ENCODE assay signal across 24 cellular contexts in genomic region chr15:101509279-101509678, GRCh38. TPM values are rescaled to one million over a fixed set of nuclear protein-coding genes. Genes with fewer than 3 reads are reported as not detected.
DNase-seq lines count a peak whose midpoint lies in the region; ATAC-seq, FAIRE-seq and TF ChIP-seq lines count a peak whose summit lies in the region.
"Had no signal": no experiment of that assay in that cellular context is flagged by ENCODE, and none has a peak within 500 bp of the region (broad histone marks: within the 10 kb centered on the region; RNA-seq: fewer than 3 reads in every experiment).

No MANE protein-coding gene starts in this region.

- peak overlapping the region; percentile 96 for H3K23ac ChIP-seq in H1 (ENCODE audit: insufficient read length)

- H3K4me2 ChIP-seq in HepG2 (ENCODE audit: low read depth, low read length) = no peak overlapping the region
- H3K4me2 ChIP-seq in H1 (ENCODE audit: insufficient read depth in 1 of 2, low read depth in 2 of 2, low read length in 2 of 2) = no peak overlapping the region
- H3K4me2 ChIP-seq: BLaER1 treated with 17β-estradiol and CSF1 and Interleukin-3, amounts not matched to agents 10 nM and 100 nM; GM23338 had no signal

- H3K14ac ChIP-seq in H1 (ENCODE audit: insufficient read length) = no peak overlapping the region

- H3K4me1 Mint-ChIP-seq in type B pancreatic cell (ENCODE audit: unreplicated experiment) = no peaks in the 10 kb centered on the region
- H3K4me1 Mint-ChIP-seq: CD14-positive monocyte; CD8-positive, alpha-beta memory T cell; GM23338 had no signal

- CTCF ChIA-PET in HepG2 (lab: Yijun Ruan, JAX; ENCODE audit: low intra/inter-chr PET ratio, low total read pairs) (no interaction called here), H1 (lab: Charles Lee; ENCODE audit: partially characterized antibody) (interaction anchor here (0.9 kb wide), 1 partner anchor 207 kb away, joined by 3 read pairs; no protein-coding TSS in a partner anchor)

- no peak overlapping the region for H2BK5ac ChIP-seq in H1 (ENCODE audit: low read depth, low read length)

- H4K20me1 ChIP-seq in HepG2 (ENCODE audit: insufficient read depth, low read length) (no peaks in the 10 kb centered on the region), H1 (replicated peaks in 1 of 2; ENCODE audit: control insufficient read depth in 1 of 2, insufficient read depth in 2 of 2, low read length in 2 of 2) (no peaks in the 10 kb centered on the region)
- H4K20me1 ChIP-seq: BLaER1 treated with 17β-estradiol and CSF1 and Interleukin-3, amounts not matched to agents 10 nM and 100 nM had no signal

- H3K9me3 ChIP-seq in HepG2 (ENCODE audit: low read length) (no peaks in the 10 kb centered on the region), right lobe of liver (no peaks in the 10 kb centered on the region), H1 (ENCODE audit: insufficient read depth in 2 of 2, low read depth in 1 of 2, low read length in 1 of 2) (no peaks in the 10 kb centered on the region)
- H3K9me3 ChIP-seq: BE2C had no signal

- no peaks in the 10 kb centered on the region for H3K9me3 Mint-ChIP-seq in type B pancreatic cell
- H3K9me3 Mint-ChIP-seq: CD4-positive, alpha-beta T cell; GM23338 had no signal

- BruUV-seq in HepG2 (replicated peaks; lab: Mats Ljungman, UMichigan) = no TSS peak

- H3K27ac ChIP-seq in HepG2 (ENCODE audit: extremely low read length, insufficient read depth, low read length) (no peak overlapping the region), right lobe of liver (no peak overlapping the region), H1 (ENCODE audit: low read depth, low read length) (no peak overlapping the region)
- H3K27ac ChIP-seq: 22Rv1; BLaER1 treated with 17β-estradiol and CSF1 and Interleukin-3, amounts not matched to agents 10 nM and 100 nM had no signal

- no peak overlapping the region for H2BK120ac ChIP-seq in H1 (replicated peaks; ENCODE audit: low read depth, low read length)

- no peaks in the 10 kb centered on the region for H3K36me3 Mint-ChIP-seq in type B pancreatic cell
- H3K36me3 Mint-ChIP-seq: CD14-positive monocyte; CD8-positive, alpha-beta memory T cell had no signal

- H3K56ac ChIP-seq in H1 (replicated peaks; ENCODE audit: insufficient read length, low read depth, low read length) = no peak overlapping the region

- H3K4me1 ChIP-seq in HepG2 (ENCODE audit: insufficient read depth, low read length) (peaks cover 38% of the 10 kb centered on the region), right lobe of liver (peaks cover 0 to 10% (median 0%) of the 10 kb centered on the region in 4 donors), H1 (replicated peaks in 1 of 4; ENCODE audit: control insufficient read depth in 3 of 4, insufficient read depth in 4 of 4, low read length in 3 of 4) (no peaks in the 10 kb centered on the region)
- H3K4me1 ChIP-seq: BE2C had no signal

- H3K27me3 ChIP-seq in HepG2 (ENCODE audit: control insufficient read depth in 1 of 2, insufficient read depth in 2 of 2, low read length in 2 of 2) = no peaks in the 10 kb centered on the region; a peak in 1 of 5 replicates
- no peaks in the 10 kb centered on the region for H3K27me3 ChIP-seq in right lobe of liver
- no peaks in the 10 kb centered on the region for H3K27me3 ChIP-seq in H1 (replicated peaks in 1 of 4; ENCODE audit: control insufficient read depth in 3 of 4, extremely low read depth in 1 of 4, insufficient read depth in 3 of 4, low read length in 3 of 4)
- H3K27me3 ChIP-seq: BE2C; BLaER1 treated with 17β-estradiol and CSF1 and Interleukin-3, amounts not matched to agents 10 nM and 100 nM had no signal

- peaks cover 5% of the 10 kb centered on the region for H3K27me3 Mint-ChIP-seq in type B pancreatic cell

- intact Hi-C loops in HepG2 (cut with micrococcal nuclease; ENCODE audit: unreplicated experiment) (no loop called here), right lobe of liver (cut with DNase I) (no loop called here), left ventricle myocardium superior (cut with micrococcal nuclease) (loop anchor here (10.0 kb wide), 1 partner anchor 204 kb away; no protein-coding TSS in a partner anchor)

- ATAC-seq in HepG2 (no peak), right lobe of liver (no peak), left ventricle myocardium superior (no peak)
- ATAC-seq: GM12878, GM23338 had no signal

- H3K9ac ChIP-seq in HepG2 (ENCODE audit: insufficient read depth, low read depth, low read length) (no peak overlapping the region), H1 (replicated peaks in 1 of 4; ENCODE audit: extremely low read depth in 1 of 4, low read depth in 3 of 4, low read length in 3 of 4) (no peak overlapping the region)
- H3K9ac ChIP-seq: BLaER1 treated with 17β-estradiol and CSF1 and Interleukin-3, amounts not matched to agents 10 nM and 100 nM had no signal

- no peak overlapping the region for H2AK5ac ChIP-seq in H1 (ENCODE audit: low read depth, low read length)

- H2BK12ac ChIP-seq in H1 (ENCODE audit: low read depth, low read length) = no peak overlapping the region

- no peak overlapping the region for H3K27ac Mint-ChIP-seq in type B pancreatic cell
- H3K27ac Mint-ChIP-seq: CD14-positive monocyte; CD4-positive, alpha-beta T cell; CD8-positive, alpha-beta memory T cell; GM23338 had no signal

- TF ChIP-seq RAD21 in HepG2 (CRISPR knock-in tag; IDR thresholded peaks at IDR 0.05) = no peak
- TF ChIP-seq RAD21 in H1 (IDR thresholded peaks at IDR 0.05 in 1 of 2, conservative IDR thresholded peaks at IDR 0.05 in 1 of 2; ENCODE audit: low read depth in 2 of 2, low read length in 2 of 2) = no peak

- no peak overlapping the region for H2BK20ac ChIP-seq in H1 (ENCODE audit: low read length)

- H3K79me1 ChIP-seq in H1 (ENCODE audit: low read depth, low read length) = no peaks in the 10 kb centered on the region

- no peak overlapping the region for H3K18ac ChIP-seq in H1 (ENCODE audit: extremely low read depth, low read length)

- no peak overlapping the region for H2AFZ ChIP-seq in HepG2 (ENCODE audit: low read length)
- H2AFZ ChIP-seq in H1 (ENCODE audit: low read length) = no peak overlapping the region
- H2AFZ ChIP-seq: GM23338 had no signal

- no peaks in the 10 kb centered on the region for H3K79me2 ChIP-seq in HepG2 (ENCODE audit: insufficient read depth, low read length)
- no peaks in the 10 kb centered on the region for H3K79me2 ChIP-seq in H1 (ENCODE audit: control insufficient read depth in 1 of 2, insufficient read depth in 2 of 2, low read length in 2 of 2)

- TF ChIP-seq EP300 in HepG2 (IDR thresholded peaks at IDR 0.05; ENCODE audit: low read depth in 2 of 2, low read length in 2 of 2) (no peak), HepG2 (CRISPR knock-in tag; IDR thresholded peaks at IDR 0.05; ENCODE audit: borderline replicate concordance) (no peak), H1 (IDR thresholded peaks at IDR 0.05; ENCODE audit: borderline replicate concordance in 1 of 2, low read depth in 2 of 2, low read length in 2 of 2) (no peak)

- no peak overlapping the region for H2BK15ac ChIP-seq in H1 (ENCODE audit: low read length)

- no peak overlapping the region for H4K8ac ChIP-seq in H1 (ENCODE audit: extremely low read depth, insufficient read depth, low read length)

- H3K23me2 ChIP-seq in H1 (ENCODE audit: low read depth, low read length) = no peaks in the 10 kb centered on the region

- POLR2A ChIA-PET in HepG2 (lab: Yijun Ruan, JAX) = interaction anchor here (2.2 kb wide), 1 partner anchor 19 kb away, joined by 13 read pairs; no protein-coding TSS in a partner anchor
- POLR2A ChIA-PET in H1 (lab: Charles Lee; ENCODE audit: partially characterized antibody) = no interaction called here

- 63% methylated on average over 6 of the region's 6 CpGs for WGBS in HepG2 (ENCODE audit: low lambda C conversion rate)
- WGBS in right lobe of liver (ENCODE audit: insufficient coverage, low coverage, low lambda C conversion rate, missing lambda C conversion rate) = 92% methylated on average over 6 of the region's 6 CpGs
- 85% methylated on average over 6 of the region's 6 CpGs; no CpG with 5 or more reads in 1 of the 2 experiments for WGBS in H1 (ENCODE audit: extremely low coverage in 1 of 2, insufficient coverage in 1 of 2, insufficient read length in 1 of 2, insufficient replicate concordance in 2 of 2, low coverage in 1 of 2, low lambda C conversion rate in 2 of 2, missing lambda C conversion rate in 1 of 2), 2 experiments

- H3K4me3 ChIP-seq in HepG2 (replicated peaks in 1 of 3; ENCODE audit: insufficient read depth in 1 of 3, low read depth in 2 of 3, low read length in 3 of 3) (no peak overlapping the region), right lobe of liver (no peak overlapping the region), H1 (ENCODE audit: extremely low read depth in 1 of 4, insufficient read depth in 2 of 4, low read depth in 3 of 4, low read length in 4 of 4) (no peak overlapping the region)
- H3K4me3 ChIP-seq: BLaER1 treated with 17β-estradiol and CSF1 and Interleukin-3, amounts not matched to agents 10 nM and 100 nM; GM12878; GM23338 had no signal

- H3K4ac ChIP-seq in H1 (replicated peaks; ENCODE audit: insufficient read length, low read depth, low read length) = no peak overlapping the region

- H4K5ac ChIP-seq in H1 (ENCODE audit: insufficient read length, low read depth, low read length) = no peak overlapping the region

- peak; percentile 47 for DNase-seq in HepG2 (ENCODE audit: low spot score)
- no peak for DNase-seq in right lobe of liver
- no peak for DNase-seq in H1 (ENCODE audit: low read depth in 1 of 2, low spot score in 2 of 2)
- no peak for DNase-seq in type B pancreatic cell (ENCODE audit: extremely low spot score, unreplicated experiment)
- no peak for DNase-seq in GM19239 (ENCODE audit: insufficient read length, low spot score)
- no peak for DNase-seq in left ventricle myocardium superior
- DNase-seq: ACHN; AML-193; BE2C; CD4-positive, alpha-beta T cell; CD8-positive, alpha-beta memory T cell; DMS 273 treated with DMSO at 0.1 percent for 48 hours; DMS79; EL; GDM1; HCEC 1CT had no signal

- TF ChIP-seq POLR2A in HepG2 (IDR thresholded peaks at IDR 0.05; ENCODE audit: insufficient read depth in 1 of 2, low read depth in 2 of 2, low read length in 2 of 2) (no peak), right lobe of liver (IDR thresholded peaks at IDR 0.05) (no peak), H1 (IDR thresholded peaks at IDR 0.05; ENCODE audit: control extremely low read depth in 1 of 2, low read depth in 2 of 2, low read length in 2 of 2) (no peak)

- TF ChIP-seq CTCF in HepG2 (CRISPR knock-in tag; IDR thresholded peaks at IDR 0.05) = no peak
- no peak for TF ChIP-seq CTCF in right lobe of liver (IDR thresholded peaks at IDR 0.05)
- TF ChIP-seq CTCF in H1 (IDR thresholded peaks at IDR 0.05; ENCODE audit: control extremely low read depth in 1 of 3, insufficient read depth in 1 of 3, low read depth in 1 of 3, low read length in 3 of 3) = no peak
- TF ChIP-seq CTCF in type B pancreatic cell (conservative IDR thresholded peaks at IDR 0.05) = peak; percentile 12

- no peaks in the 10 kb centered on the region for H3K36me3 ChIP-seq in HepG2 (replicated peaks in 1 of 2; ENCODE audit: control insufficient read depth in 1 of 2, insufficient read depth in 2 of 2, low read length in 2 of 2)
- no peaks in the 10 kb centered on the region for H3K36me3 ChIP-seq in right lobe of liver
- no peaks in the 10 kb centered on the region for H3K36me3 ChIP-seq in H1 (ENCODE audit: control insufficient read depth in 2 of 4, insufficient read depth in 4 of 4, low read length in 3 of 4)
- H3K36me3 ChIP-seq: BE2C; BLaER1 treated with 17β-estradiol and CSF1 and Interleukin-3, amounts not matched to agents 10 nM and 100 nM had no signal

- FAIRE-seq in HepG2 (lab: Jason Lieb, UNC) (no peak), H1 (lab: Jason Lieb, UNC) (no peak), GM19239 (lab: Jason Lieb, UNC) (no peak)
- FAIRE-seq: A204.1, D721Med, GM12878, H54 had no signal

- in situ Hi-C loops in HepG2 (cut with HindIII; ENCODE audit: extremely low pct_ligation_motif_present, low pct_unique_long_range_greater_than_20kb) = no loop called here

- no peak overlapping the region for H3K4me3 Mint-ChIP-seq in type B pancreatic cell
- H3K4me3 Mint-ChIP-seq: CD4-positive, alpha-beta T cell; CD8-positive, alpha-beta memory T cell; GM23338 had no signal

- H4K91ac ChIP-seq in H1 (replicated peaks; ENCODE audit: insufficient read length, low read length) = no peak overlapping the region

RNA-seq across cellular contexts. Expression of gene PCSK6, which starts 19.8 kb away (rescaled TPM):
- 42.5 and 56.5 TPM in 2 replicates for total RNA-seq in HepG2 (2016; rRNA removed; fragmentation: Illumina TruSeq; extraction: Trizol)
- 71.9 and 81.0 TPM in 2 replicates for total RNA-seq in HepG2 (2016; cell fraction: cytosol; rRNA removed; fragmentation: Illumina TruSeq; extraction: Trizol; ENCODE audit: low read depth)
- 34.4 and 55.2 TPM in 2 replicates for total RNA-seq in HepG2 (2016; cell fraction: insoluble cytoplasmic fraction; rRNA removed; fragmentation: Illumina TruSeq; extraction: Trizol)
- total RNA-seq in HepG2 (2016; cell fraction: membrane; rRNA removed; fragmentation: Illumina TruSeq; extraction: Trizol) = 69.6 and 77.5 TPM in 2 replicates
- total RNA-seq in HepG2 (2016; cell fraction: nucleus; rRNA removed; fragmentation: Illumina TruSeq; extraction: Trizol) = 66.0 and 74.7 TPM in 2 replicates
- polyA plus RNA-seq in HepG2 (2011; rRNA removed) = 155 and 208 TPM in 2 replicates
- 113 and 150 TPM in 2 replicates for polyA plus RNA-seq in HepG2 (2011; cell fraction: cytosol; rRNA removed)
- polyA plus RNA-seq in HepG2 (2011; cell fraction: nucleus; rRNA removed) = 207 and 256 TPM in 2 replicates
- polyA plus RNA-seq in HepG2 (2012) = 61.3 and 94.3 TPM in 2 replicates
- polyA plus RNA-seq in HepG2 (2016; cell fraction: cytosol; fragmentation: Illumina TruSeq; extraction: Trizol; ENCODE audit: low read depth) = 28.0 and 30.8 TPM in 2 replicates
- 34.4 and 44.9 TPM in 2 replicates for polyA plus RNA-seq in HepG2 (2016; cell fraction: insoluble cytoplasmic fraction; fragmentation: Illumina TruSeq; extraction: Trizol; ENCODE audit: low read depth)
- 53.8 and 67.9 TPM in 2 replicates for polyA plus RNA-seq in HepG2 (2016; cell fraction: membrane; fragmentation: Illumina TruSeq; extraction: Trizol; ENCODE audit: low read depth)
- 84.3 and 88.3 TPM in 2 replicates for polyA plus RNA-seq in HepG2 (2016; cell fraction: nucleus; fragmentation: Illumina TruSeq; extraction: Trizol; ENCODE audit: insufficient read depth, low read depth)
- 65.0 and 447 TPM in 2 replicates for polyA minus RNA-seq in HepG2 (2011; rRNA and poly(A)+ RNA removed; ENCODE audit: low replicate concordance)
- 126 and 149 TPM in 2 replicates for polyA minus RNA-seq in HepG2 (2011; cell fraction: cytosol; rRNA and poly(A)+ RNA removed)
- 126 and 142 TPM in 2 replicates for polyA minus RNA-seq in HepG2 (2011; cell fraction: nucleus; rRNA and poly(A)+ RNA removed)
- total RNA-seq in right lobe of liver = 100 to 1,000 TPM; 165 to 218 (median 207) TPM
- 3.3 and 4.0 TPM in 2 replicates for total RNA-seq in H1 (2021; fragmentation: NEBNext Ultra II Directional; extraction: Animal tissue kit (Norgen Biotek cat#: 25700))
- polyA plus RNA-seq in H1 (2011; rRNA removed) = 1.9 and 2.4 TPM in 2 replicates
- polyA plus RNA-seq in H1 (2011; cell fraction: cytosol; rRNA removed) = 1.8 TPM
- 4.9 TPM for polyA plus RNA-seq in H1 (2011; cell fraction: nucleus; rRNA removed)
- 2.3 to 2.9 TPM (median 2.5 TPM) in 4 replicates for polyA plus RNA-seq in H1 (2012, experiment 1 of 2)
- 1.00 TPM for polyA plus RNA-seq in H1 (2012, experiment 2 of 2)
- 3.3 TPM for polyA plus RNA-seq in H1 (2013, experiment 1 of 2)
- polyA plus RNA-seq in H1 (2013, experiment 2 of 2) = 2.5 TPM
- polyA minus RNA-seq in H1 (2011; rRNA and poly(A)+ RNA removed) = 3.7 and 3.8 TPM in 2 replicates
- polyA minus RNA-seq in H1 (2011; cell fraction: cytosol; rRNA and poly(A)+ RNA removed) = 8.7 TPM
- 5.3 TPM for polyA minus RNA-seq in H1 (2011; cell fraction: nucleus; rRNA and poly(A)+ RNA removed)
- total RNA-seq in type B pancreatic cell (ENCODE audit: low replicate concordance) = 5.4 and 6.5 TPM in 2 replicates
- 31.9 TPM for total RNA-seq in left ventricle myocardium superior

Comparison
In these comparisons a context has a peak if more than half of its experiments do, and no peak if none do; other contexts are left out.
1. Of the 41 proteins assayed by ChIP-seq in both HepG2 and H1: peak only in HepG2: none; only in H1: CEBPB; in both: none; in neither: 40.